32 cellular contexts compared by ENCODE assay signal in genomic region chr6:166406197-166406596, GRCh38.
"Had no signal": no experiment of that assay in that cellular context is flagged by ENCODE, and none has a peak within 500 bp of the region (broad histone marks: within the 10 kb centered on the region; RNA-seq: fewer than 3 reads in every experiment).

No MANE protein-coding gene starts in this region.

- H3K27me3 ChIP-seq: ascending aorta, breast epithelium, cardiac muscle cell, colonic mucosa had no signal

- H3K4me3 Mint-ChIP-seq: activated B cell treated with CpG ODN at 0.5 μM for 24 hours; activated CD8-positive, alpha-beta T cell treated with anti-CD3 and anti-CD28 coated beads for 36 hours; activated naive CD4-positive, alpha-beta T cell treated with anti-CD3 and anti-CD28 coated beads, Interleukin-2, amount 10 ng/mL, durations not matched to agents 7 days and 5 days; activated naive CD8-positive, alpha-beta T cell treated with anti-CD3 and anti-CD28 coated beads, Interleukin-2, amount 10 ng/mL, durations not matched to agents 7 days and 5 days; activated T-cell treated with anti-CD3 and anti-CD28 coated beads, Interleukin-2, amount 50 U/mL, for 4 hours; activated T-helper 17 cell treated with anti-CD3 and anti-CD28 coated beads, Interleukin-2, amount 50 U/mL, for 72 hours; brain; T-helper 17 cell; T-helper 2 cell treated with Interferon-gamma antibody and Interleukin-4, amounts not matched to agents 5 μg/mL and 100 μg/mL, for 36 hours had no signal

- H3K4me1 ChIP-seq: ascending aorta, breast epithelium, colonic mucosa, esophagus squamous epithelium had no signal

- DNase-seq: activated B cell treated with CpG ODN at 0.5 μM for 24 hours; activated CD4-positive, alpha-beta T cell treated with anti-CD3 and anti-CD28 coated beads for 48 hours; activated CD4-positive, alpha-beta T cell treated with anti-CD3 and anti-CD28 coated beads, Interleukin-2, amount 50 U/mL, for 1 hour; activated CD4-positive, alpha-beta T cell treated with anti-CD3 and anti-CD28 coated beads, Interleukin-2, amount 50 U/mL, for 48 hours; activated CD8-positive, alpha-beta memory T cell treated with anti-CD3 and anti-CD28 coated beads for 24 hours; activated CD8-positive, alpha-beta T cell treated with anti-CD3 and anti-CD28 coated beads for 36 hours; activated gamma-delta T cell; activated naive CD4-positive, alpha-beta T cell; activated naive CD4-positive, alpha-beta T cell treated with anti-CD3 and anti-CD28 coated beads, Interleukin-2, amount 10 ng/mL, durations not matched to agents 7 days and 5 days; activated naive CD8-positive, alpha-beta T cell treated with anti-CD3 and anti-CD28 coated beads, Interleukin-2, amount 10 ng/mL, durations not matched to agents 7 days and 5 days; activated T-cell treated with anti-CD3 and anti-CD28 coated beads, Interleukin-2, amount 50 U/mL, for 4 hours; central memory CD4-positive, alpha-beta T cell; cerebellar nuclear complex; colonic mucosa; effector CD8-positive, alpha-beta T cell; esophagus squamous epithelium; T-helper 1 cell; T-helper 17 cell; T1000 had no signal

- H3K4me1 Mint-ChIP-seq: activated T-helper 17 cell treated with anti-CD3 and anti-CD28 coated beads, Interleukin-2, amount 50 U/mL, for 72 hours had no signal

- H3K9me3 ChIP-seq: ascending aorta, breast epithelium, colonic mucosa, esophagus squamous epithelium had no signal

- H3K9me3 Mint-ChIP-seq: activated B cell treated with CpG ODN at 0.5 μM for 24 hours; activated CD8-positive, alpha-beta T cell treated with anti-CD3 and anti-CD28 coated beads for 36 hours; activated naive CD4-positive, alpha-beta T cell treated with anti-CD3 and anti-CD28 coated beads, Interleukin-2, amount 10 ng/mL, durations not matched to agents 7 days and 5 days; activated naive CD4-positive, alpha-beta T cell treated with anti-CD3 and anti-CD28 coated beads, Interleukin-2, amount 50 U/mL, for 72 hours; activated naive CD8-positive, alpha-beta T cell treated with anti-CD3 and anti-CD28 coated beads, Interleukin-2, amount 10 ng/mL, durations not matched to agents 7 days and 5 days; activated T-cell treated with anti-CD3 and anti-CD28 coated beads, Interleukin-2, amount 50 U/mL, for 4 hours; activated T-helper 17 cell treated with anti-CD3 and anti-CD28 coated beads, Interleukin-2, amount 50 U/mL, for 72 hours; brain; T-helper 2 cell treated with Interferon-gamma antibody and Interleukin-4, amounts not matched to agents 5 μg/mL and 100 μg/mL, for 36 hours had no signal

- H3K27me3 Mint-ChIP-seq: activated CD8-positive, alpha-beta T cell treated with anti-CD3 and anti-CD28 coated beads for 36 hours; activated T-helper 17 cell treated with anti-CD3 and anti-CD28 coated beads, Interleukin-2, amount 50 U/mL, for 72 hours; brain; T-helper 17 cell had no signal

- H3K36me3 Mint-ChIP-seq: activated naive CD4-positive, alpha-beta T cell treated with anti-CD3 and anti-CD28 coated beads, Interleukin-2, amount 10 ng/mL, durations not matched to agents 7 days and 5 days; activated naive CD4-positive, alpha-beta T cell treated with anti-CD3 and anti-CD28 coated beads, Interleukin-2, amount 50 U/mL, for 72 hours; activated naive CD8-positive, alpha-beta T cell treated with anti-CD3 and anti-CD28 coated beads, Interleukin-2, amount 10 ng/mL, durations not matched to agents 7 days and 5 days; brain had no signal

- H3K4me3 ChIP-seq: ascending aorta, breast epithelium, cardiac muscle cell, colonic mucosa, esophagus squamous epithelium had no signal

- H3K27ac Mint-ChIP-seq: activated B cell treated with CpG ODN at 0.5 μM for 24 hours; activated CD8-positive, alpha-beta T cell treated with anti-CD3 and anti-CD28 coated beads for 36 hours; activated naive CD4-positive, alpha-beta T cell treated with anti-CD3 and anti-CD28 coated beads, Interleukin-2, amount 10 ng/mL, durations not matched to agents 7 days and 5 days; activated naive CD4-positive, alpha-beta T cell treated with anti-CD3 and anti-CD28 coated beads, Interleukin-2, amount 50 U/mL, for 72 hours; activated naive CD8-positive, alpha-beta T cell treated with anti-CD3 and anti-CD28 coated beads, Interleukin-2, amount 10 ng/mL, durations not matched to agents 7 days and 5 days; activated T-helper 17 cell treated with anti-CD3 and anti-CD28 coated beads, Interleukin-2, amount 50 U/mL, for 72 hours; brain; T-helper 2 cell treated with Interferon-gamma antibody and Interleukin-4, amounts not matched to agents 5 μg/mL and 100 μg/mL, for 36 hours had no signal

- ATAC-seq: activated CD4-positive, CD25-positive, alpha-beta regulatory T cell treated with anti-CD3 and anti-CD28 coated beads, Interleukin-2, amount 50 U/mL, for 24 hours; activated CD8-positive, alpha-beta T cell treated with anti-CD3 and anti-CD28 coated beads for 36 hours; activated naive CD4-positive, alpha-beta T cell treated with anti-CD3 and anti-CD28 coated beads, Interleukin-2, amount 50 U/mL, for 72 hours; activated T-cell treated with anti-CD3 and anti-CD28 coated beads, Interleukin-2, amount 50 U/mL, for 4 hours; activated T-helper 17 cell treated with anti-CD3 and anti-CD28 coated beads, Interleukin-2, amount 50 U/mL, for 72 hours; T-helper 17 cell had no signal

- H3K27ac ChIP-seq: ascending aorta, breast epithelium, cardiac muscle cell, colonic mucosa, epithelial cell of prostate, esophagus squamous epithelium, VCaP had no signal

- FAIRE-seq: endometrium, endothelial cell of umbilical vein, frontal cortex had no signal

- H3K36me3 ChIP-seq: ascending aorta, breast epithelium, cardiac muscle cell, colonic mucosa, esophagus squamous epithelium had no signal
